ENCODE assay signal across 8 cellular contexts in genomic region chr10:97319671-97320479, GRCh38. TPM values are rescaled to one million over a fixed set of nuclear protein-coding genes. Genes with fewer than 3 reads are reported as not detected.
DNase-seq lines count a peak whose midpoint lies in the region; ATAC-seq and TF ChIP-seq lines count a peak whose summit lies in the region.

No MANE protein-coding gene starts in this region.

- WGBS in heart right ventricle, 2 donors = 1% methylated on average over 74 to 83 of the region's 83 CpGs

- H3K27me3 Mint-ChIP-seq in activated naive CD8-positive, alpha-beta T cell = no peaks in the 10 kb centered on the region

- intact Hi-C loops in heart right ventricle (cut with DNase I) = loop anchor here in 3 of 10 donors (1.0 to 5.0 kb wide), 3 partner anchors 13 to 33 kb away; partner anchors contain the start of gene FRAT2 (in 1 of the 3)
- intact Hi-C loops in uterus (cut with DNase I; ENCODE audit: low total_unique reads) = no loop called here

- H3K4me1 ChIP-seq in heart right ventricle = peaks cover 6 to 45% (median 24%) of the 10 kb centered on the region in 9 donors
- peaks cover 0 to 11% of the 10 kb centered on the region in 2 donors for H3K4me1 ChIP-seq in uterus

- TF ChIP-seq CTCF in heart right ventricle (IDR thresholded peaks at IDR 0.05) (peak in 2 of 9 donors; percentile 15 to 17), uterus (IDR thresholded peaks at IDR 0.05) (no peak)

- no peaks in the 10 kb centered on the region for H3K36me3 ChIP-seq in heart right ventricle
- no peaks in the 10 kb centered on the region for H3K36me3 ChIP-seq in uterus

- H3K36me3 Mint-ChIP-seq in activated naive CD8-positive, alpha-beta T cell = no peaks in the 10 kb centered on the region

- H3K4me1 Mint-ChIP-seq in activated naive CD8-positive, alpha-beta T cell (ENCODE audit: low read depth) = peaks cover 24% of the 10 kb centered on the region

- no peak for TF ChIP-seq POLR2A in uterus (IDR thresholded peaks at IDR 0.05)

- H3K9me3 ChIP-seq in heart right ventricle (no peaks in the 10 kb centered on the region), uterus (no peaks in the 10 kb centered on the region)

- H3K4me3 ChIP-seq in heart right ventricle (peak overlapping the region; percentile 51 to 97 (median 84)), uterus (peak overlapping the region; percentile 75 to 99)

- H3K27ac Mint-ChIP-seq in activated naive CD8-positive, alpha-beta T cell = peak overlapping the region; percentile 93

- H3K27ac ChIP-seq in heart right ventricle (peak overlapping the region; percentile 59 to 100 (median 98)), uterus (peak overlapping the region; percentile 97 to 99)

- peak; percentile 0 for DNase-seq in NCI-H2107 (lab: John Stamatoyannopoulos, UW)
- DNase-seq in NCI-H2107 treated with DMSO at 0.1 percent for 48 hours (lab: John Stamatoyannopoulos, UW; ENCODE audit: unreplicated experiment) = no peak
- peak; percentile 55 for DNase-seq in SK-N-DZ (ENCODE audit: low spot score)
- DNase-seq in heart right ventricle = peak; percentile 26 to 60
- DNase-seq in pons (ENCODE audit: low spot score) = peak; percentile 32
- DNase-seq in uterus = peak in 1 of 2 donors; percentile 26

- no peaks in the 10 kb centered on the region for H3K9me3 Mint-ChIP-seq in activated naive CD8-positive, alpha-beta T cell (ENCODE audit: low read depth)

- peak; percentile 31 for ATAC-seq in HG03066 (IDR thresholded peaks at IDR 0.05; ENCODE audit: low read depth, unreplicated experiment)
- ATAC-seq in heart right ventricle = peak; percentile 21 to 60 (median 38)

- H3K4me3 Mint-ChIP-seq in activated naive CD8-positive, alpha-beta T cell = peak overlapping the region; percentile 92

- H3K27me3 ChIP-seq in heart right ventricle (no peaks in the 10 kb centered on the region), uterus (no peaks in the 10 kb centered on the region)

RNA-seq across cellular contexts. Expression of gene FRAT1, which starts 0.8 kb away (rescaled TPM):
- 2.8 and 3.4 TPM in 2 replicates for polyA plus RNA-seq in SK-N-DZ (2014; cell fraction: cytosol; rRNA removed)
- 1.3 and 2.1 TPM in 2 replicates for polyA plus RNA-seq in SK-N-DZ (2014; cell fraction: nucleus; rRNA removed)
- total RNA-seq in heart right ventricle (1 to 10 TPM; 2.3 to 6.6 (median 3.1) TPM), uterus (1 to 10 TPM; 1.8 to 6.9 (median 3.2) TPM)
- polyA plus RNA-seq in heart right ventricle = 1 to 10 TPM; 1.3 to 1.5 TPM

RNA-seq across cellular contexts. Expression of gene FRAT2, which starts 14.7 kb away (rescaled TPM):
- polyA plus RNA-seq in SK-N-DZ (2014; cell fraction: cytosol; rRNA removed) = 28.7 and 37.0 TPM in 2 replicates
- 11.9 and 21.8 TPM in 2 replicates for polyA plus RNA-seq in SK-N-DZ (2014; cell fraction: nucleus; rRNA removed)
- total RNA-seq in heart right ventricle (10 to 100 TPM in 1 of 10 donors, 1 to 10 TPM in 9; 3.9 to 11.0 (median 5.8) TPM), uterus (10 to 100 TPM in 1 of 4 donors, 1 to 10 TPM in 3; 2.4 to 14.9 (median 4.8) TPM)
- 1 to 10 TPM; 2.9 to 4.5 TPM for polyA plus RNA-seq in heart right ventricle

RNA-seq across cellular contexts. Expression of gene ARHGAP19, which starts 27.4 kb away (rescaled TPM):
- 31.5 and 48.2 TPM in 2 replicates for polyA plus RNA-seq in SK-N-DZ (2014; cell fraction: cytosol; rRNA removed)
- polyA plus RNA-seq in SK-N-DZ (2014; cell fraction: nucleus; rRNA removed) = 29.5 and 39.4 TPM in 2 replicates
- 1 to 10 TPM; 2.3 to 6.2 (median 3.6) TPM for total RNA-seq in heart right ventricle
- 1 to 10 TPM; 1.5 to 1.7 TPM for polyA plus RNA-seq in heart right ventricle
- 10 to 100 TPM in 3 of 4 donors, 1 to 10 TPM in 1; 5.3 to 25.8 (median 14.0) TPM for total RNA-seq in uterus
